In genomic region chr2:169571571-169571970, GRCh38 we compare ENCODE assay signal across 19 cellular contexts. TPM values are rescaled to one million over a fixed set of nuclear protein-coding genes. Genes with fewer than 3 reads are reported as not detected.
A peak's percentile ranks its signal among the peaks of the same experiment; 100 is the strongest.
DNase-seq lines count a peak whose midpoint lies in the region; ATAC-seq, FAIRE-seq and TF ChIP-seq lines count a peak whose summit lies in the region.
"Had no signal": no experiment of that assay in that cellular context is flagged by ENCODE, and none has a peak within 500 bp of the region (broad histone marks: within the 10 kb centered on the region; RNA-seq: fewer than 3 reads in every experiment).

No MANE protein-coding gene starts in this region.

- no peak for FAIRE-seq in HepG2 (lab: Jason Lieb, UNC)
- FAIRE-seq: endothelial cell of umbilical vein had no signal

- H3K4me3 ChIP-seq in HepG2 (replicated peaks in 1 of 3; ENCODE audit: insufficient read depth in 1 of 3, low read depth in 2 of 3, low read length in 3 of 3), result no peak overlapping the region
- no peak overlapping the region for H3K4me3 ChIP-seq in right lobe of liver
- H3K4me3 ChIP-seq in endocrine pancreas (ENCODE audit: control insufficient read depth, insufficient read depth, low read length), result peak overlapping the region; percentile 92
- no peak overlapping the region for H3K4me3 ChIP-seq in coronary artery
- H3K4me3 ChIP-seq: colonic mucosa had no signal

- POLR2A ChIA-PET in HepG2 (lab: Yijun Ruan, JAX), result interaction anchor here (3.5 kb wide), 1 partner anchor 13 kb away, joined by 21 read pairs; the partner anchor contains the start of gene PPIG

- H3K9me3 ChIP-seq in HepG2 (ENCODE audit: low read length) (no peaks in the 10 kb centered on the region), right lobe of liver (no peaks in the 10 kb centered on the region), endocrine pancreas (ENCODE audit: control insufficient read depth, low read length) (no peaks in the 10 kb centered on the region)
- H3K9me3 ChIP-seq: colonic mucosa, transverse colon had no signal

- H3K79me2 ChIP-seq in HepG2 (ENCODE audit: insufficient read depth, low read length), result peaks cover 24% of the 10 kb centered on the region

- no peak overlapping the region for H2AFZ ChIP-seq in HepG2 (ENCODE audit: low read length)

- CTCF ChIA-PET in HepG2 (lab: Yijun Ruan, JAX; ENCODE audit: low intra/inter-chr PET ratio, low total read pairs), result no interaction called here

- H3K36me3 ChIP-seq in HepG2 (replicated peaks in 1 of 2; ENCODE audit: control insufficient read depth in 1 of 2, insufficient read depth in 2 of 2, low read length in 2 of 2) (no peaks in the 10 kb centered on the region; a peak in 1 of 5 replicates), right lobe of liver (no peaks in the 10 kb centered on the region), endocrine pancreas (ENCODE audit: control insufficient read depth, insufficient read depth, low read length) (no peaks in the 10 kb centered on the region)
- H3K36me3 ChIP-seq: colonic mucosa had no signal

- TF ChIP-seq EP300 in HepG2 (IDR thresholded peaks at IDR 0.05; ENCODE audit: low read depth in 2 of 2, low read length in 2 of 2) (no peak), HepG2 (CRISPR knock-in tag; IDR thresholded peaks at IDR 0.05; ENCODE audit: borderline replicate concordance) (no peak)

- in situ Hi-C loops in HepG2 (cut with HindIII; ENCODE audit: extremely low pct_ligation_motif_present, low pct_unique_long_range_greater_than_20kb), result no loop called here

- WGBS in HepG2 (ENCODE audit: low lambda C conversion rate), result 95% methylated on average over 3 of the region's 3 CpGs
- WGBS in right lobe of liver (ENCODE audit: insufficient coverage, low coverage, low lambda C conversion rate, missing lambda C conversion rate), result 87% methylated on average over 3 of the region's 3 CpGs

- TF ChIP-seq POLR2A in HepG2 (IDR thresholded peaks at IDR 0.05; ENCODE audit: insufficient read depth in 1 of 2, low read depth in 2 of 2, low read length in 2 of 2) (no peak), right lobe of liver (IDR thresholded peaks at IDR 0.05) (no peak)

- peaks cover 21% of the 10 kb centered on the region for H3K4me1 ChIP-seq in HepG2 (ENCODE audit: insufficient read depth, low read length)
- peaks cover 0 to 8% (median 0%) of the 10 kb centered on the region in 4 donors for H3K4me1 ChIP-seq in right lobe of liver
- H3K4me1 ChIP-seq in endocrine pancreas (ENCODE audit: control insufficient read depth, insufficient read depth, low read length), result peaks cover 3% of the 10 kb centered on the region

- intact Hi-C loops in HepG2 (cut with micrococcal nuclease; ENCODE audit: unreplicated experiment), result loop anchor here (5.0 kb wide), 2 partner anchors 94 to 111 kb away; partner anchors contain the start of gene BBS5
- intact Hi-C loops in right lobe of liver (cut with DNase I), result no loop called here

- BruUV-seq in HepG2 (replicated peaks; lab: Mats Ljungman, UMichigan), result no TSS peak

- H3K27ac ChIP-seq in HepG2 (ENCODE audit: extremely low read length, insufficient read depth, low read length) (no peak overlapping the region), right lobe of liver (no peak overlapping the region), coronary artery (no peak overlapping the region)
- H3K27ac ChIP-seq: colonic mucosa had no signal

- H3K27me3 ChIP-seq in HepG2 (ENCODE audit: control insufficient read depth in 1 of 2, insufficient read depth in 2 of 2, low read length in 2 of 2) (no peaks in the 10 kb centered on the region; a peak in 1 of 5 replicates), right lobe of liver (no peaks in the 10 kb centered on the region), endocrine pancreas (ENCODE audit: control insufficient read depth, insufficient read depth, low read length) (no peaks in the 10 kb centered on the region)
- H3K27me3 ChIP-seq: colonic mucosa, transverse colon had no signal

- H3K9ac ChIP-seq in HepG2 (ENCODE audit: insufficient read depth, low read depth, low read length) (no peak overlapping the region), endocrine pancreas (ENCODE audit: control insufficient read depth, insufficient read depth, low read length) (no peak overlapping the region)

- no peaks in the 10 kb centered on the region for H4K20me1 ChIP-seq in HepG2 (ENCODE audit: insufficient read depth, low read length)

- DNase-seq in HepG2 (ENCODE audit: low spot score) (no peak), right lobe of liver (no peak), NCI-H69 (lab: John Stamatoyannopoulos, UW) (peak; percentile 17), SHP77 (lab: John Stamatoyannopoulos, UW) (no peak), NCI-H146 (lab: John Stamatoyannopoulos, UW) (no peak), coronary artery (ENCODE audit: low spot score) (no peak)
- DNase-seq: activated CD4-positive, alpha-beta T cell treated with anti-CD3 and anti-CD28 coated beads, Interleukin-2, amount 10 ng/mL, durations not matched to agents 7 days and 5 days; activated naive CD4-positive, alpha-beta T cell treated with Interleukin-2 at 50 U/mL for 16 hours; CD8-positive, alpha-beta memory T cell; colonic mucosa; DMS79; foreskin fibroblast; retina; RPMI8226; stimulated activated naive CD4-positive, alpha-beta T cell; transverse colon had no signal

- TF ChIP-seq CTCF in HepG2 (CRISPR knock-in tag; IDR thresholded peaks at IDR 0.05) (no peak), right lobe of liver (IDR thresholded peaks at IDR 0.05) (no peak), coronary artery (IDR thresholded peaks at IDR 0.05) (no peak)

- ATAC-seq in HepG2, result no peak
- ATAC-seq in right lobe of liver, result no peak
- ATAC-seq in GM21737 (IDR thresholded peaks at IDR 0.05; ENCODE audit: unreplicated experiment), result no peak

- no peak for TF ChIP-seq RAD21 in HepG2 (CRISPR knock-in tag; IDR thresholded peaks at IDR 0.05)

- peak overlapping the region; percentile 93 for H3K4me2 ChIP-seq in HepG2 (ENCODE audit: low read depth, low read length)

TF ChIP-seq in HepG2, 621 proteins besides CTCF, POLR2A, EP300 and RAD21 (continues in another document):
- TF ChIP-seq LCORL (IDR thresholded peaks at IDR 0.05) (no peak), LCORL (CRISPR knock-in tag; IDR thresholded peaks at IDR 0.05) (no peak), CBX2 (IDR thresholded peaks at IDR 0.05; ENCODE audit: low read depth, low read length) (no peak), CBX2 (CRISPR knock-in tag; IDR thresholded peaks at IDR 0.05; ENCODE audit: low read depth) (no peak), SRF (IDR thresholded peaks at IDR 0.05; ENCODE audit: low read depth, low read length) (no peak), CBFB (CRISPR knock-in tag; IDR thresholded peaks at IDR 0.05) (no peak)

RNA-seq across cellular contexts. Expression of gene FASTKD1, which starts 2.1 kb away (rescaled TPM):
- 38.0 and 43.2 TPM in 2 replicates for total RNA-seq in HepG2 (2016; rRNA removed; fragmentation: Illumina TruSeq; extraction: Trizol)
- total RNA-seq in HepG2 (2016; cell fraction: cytosol; rRNA removed; fragmentation: Illumina TruSeq; extraction: Trizol; ENCODE audit: low read depth), result 15.5 and 18.7 TPM in 2 replicates
- total RNA-seq in HepG2 (2016; cell fraction: insoluble cytoplasmic fraction; rRNA removed; fragmentation: Illumina TruSeq; extraction: Trizol), result 37.9 and 45.6 TPM in 2 replicates
- 20.1 and 23.7 TPM in 2 replicates for total RNA-seq in HepG2 (2016; cell fraction: membrane; rRNA removed; fragmentation: Illumina TruSeq; extraction: Trizol)
- total RNA-seq in HepG2 (2016; cell fraction: nucleus; rRNA removed; fragmentation: Illumina TruSeq; extraction: Trizol), result 35.9 and 37.3 TPM in 2 replicates
- polyA plus RNA-seq in HepG2 (2011; rRNA removed), result 23.8 and 35.0 TPM in 2 replicates
- polyA plus RNA-seq in HepG2 (2011; cell fraction: cytosol; rRNA removed), result 7.2 and 9.4 TPM in 2 replicates
- 36.2 and 36.8 TPM in 2 replicates for polyA plus RNA-seq in HepG2 (2011; cell fraction: nucleus; rRNA removed)
- polyA plus RNA-seq in HepG2 (2012), result 25.2 and 26.2 TPM in 2 replicates
- polyA plus RNA-seq in HepG2 (2016; cell fraction: cytosol; fragmentation: Illumina TruSeq; extraction: Trizol; ENCODE audit: low read depth), result 3.0 and 3.8 TPM in 2 replicates
- polyA plus RNA-seq in HepG2 (2016; cell fraction: insoluble cytoplasmic fraction; fragmentation: Illumina TruSeq; extraction: Trizol; ENCODE audit: low read depth), result 34.0 and 34.1 TPM in 2 replicates
- 9.0 and 9.3 TPM in 2 replicates for polyA plus RNA-seq in HepG2 (2016; cell fraction: membrane; fragmentation: Illumina TruSeq; extraction: Trizol; ENCODE audit: low read depth)
- polyA plus RNA-seq in HepG2 (2016; cell fraction: nucleus; fragmentation: Illumina TruSeq; extraction: Trizol; ENCODE audit: insufficient read depth, low read depth), result 55.1 and 62.3 TPM in 2 replicates
- 9.1 and 13.1 TPM in 2 replicates for polyA minus RNA-seq in HepG2 (2011; rRNA and poly(A)+ RNA removed; ENCODE audit: low replicate concordance)
- 9.1 and 15.7 TPM in 2 replicates for polyA minus RNA-seq in HepG2 (2011; cell fraction: cytosol; rRNA and poly(A)+ RNA removed)
- 86.7 and 90.4 TPM in 2 replicates for polyA minus RNA-seq in HepG2 (2011; cell fraction: nucleus; rRNA and poly(A)+ RNA removed)
- total RNA-seq in right lobe of liver, result 10 to 100 TPM; 11.6 to 21.1 (median 13.4) TPM

RNA-seq across cellular contexts. Expression of gene PPIG, which starts 12.6 kb away (rescaled TPM):
- 81.0 and 133 TPM in 2 replicates for total RNA-seq in HepG2 (2016; rRNA removed; fragmentation: Illumina TruSeq; extraction: Trizol)
- total RNA-seq in HepG2 (2016; cell fraction: cytosol; rRNA removed; fragmentation: Illumina TruSeq; extraction: Trizol; ENCODE audit: low read depth), result 43.8 and 52.0 TPM in 2 replicates
- total RNA-seq in HepG2 (2016; cell fraction: insoluble cytoplasmic fraction; rRNA removed; fragmentation: Illumina TruSeq; extraction: Trizol), result 82.9 and 127 TPM in 2 replicates
- total RNA-seq in HepG2 (2016; cell fraction: membrane; rRNA removed; fragmentation: Illumina TruSeq; extraction: Trizol), result 24.4 and 29.2 TPM in 2 replicates
- total RNA-seq in HepG2 (2016; cell fraction: nucleus; rRNA removed; fragmentation: Illumina TruSeq; extraction: Trizol), result 72.4 and 83.1 TPM in 2 replicates
- polyA plus RNA-seq in HepG2 (2011; rRNA removed), result 22.2 and 31.3 TPM in 2 replicates
- polyA plus RNA-seq in HepG2 (2011; cell fraction: cytosol; rRNA removed), result 8.5 and 17.7 TPM in 2 replicates
- polyA plus RNA-seq in HepG2 (2011; cell fraction: nucleus; rRNA removed), result 13.5 and 16.6 TPM in 2 replicates
- 32.8 and 61.8 TPM in 2 replicates for polyA plus RNA-seq in HepG2 (2012)
- polyA plus RNA-seq in HepG2 (2016; cell fraction: cytosol; fragmentation: Illumina TruSeq; extraction: Trizol; ENCODE audit: low read depth), result 2.2 and 3.7 TPM in 2 replicates
- polyA plus RNA-seq in HepG2 (2016; cell fraction: insoluble cytoplasmic fraction; fragmentation: Illumina TruSeq; extraction: Trizol; ENCODE audit: low read depth), result 126 and 138 TPM in 2 replicates
- polyA plus RNA-seq in HepG2 (2016; cell fraction: membrane; fragmentation: Illumina TruSeq; extraction: Trizol; ENCODE audit: low read depth), result 5.0 and 7.1 TPM in 2 replicates
- 86.8 and 89.0 TPM in 2 replicates for polyA plus RNA-seq in HepG2 (2016; cell fraction: nucleus; fragmentation: Illumina TruSeq; extraction: Trizol; ENCODE audit: insufficient read depth, low read depth)
- 4.2 and 10.6 TPM in 2 replicates for polyA minus RNA-seq in HepG2 (2011; rRNA and poly(A)+ RNA removed; ENCODE audit: low replicate concordance)
- 14.6 and 17.6 TPM in 2 replicates for polyA minus RNA-seq in HepG2 (2011; cell fraction: cytosol; rRNA and poly(A)+ RNA removed)
- 76.1 and 82.5 TPM in 2 replicates for polyA minus RNA-seq in HepG2 (2011; cell fraction: nucleus; rRNA and poly(A)+ RNA removed)
- total RNA-seq in right lobe of liver, result 10 to 100 TPM; 15.1 to 27.7 (median 23.8) TPM
